23 cellular contexts compared by ENCODE assay signal in genomic region chr1:147609358-147609757, GRCh38.
"Had no signal": no experiment of that assay in that cellular context is flagged by ENCODE, and none has a peak within 500 bp of the region (broad histone marks: within the 10 kb centered on the region; RNA-seq: fewer than 3 reads in every experiment).

No MANE protein-coding gene starts in this region.

- H3K9me3 ChIP-seq: SK-N-SH had no signal

- ATAC-seq: HepG2, Panc1, PC-3 had no signal

- FAIRE-seq: HepG2 had no signal

- DNase-seq: IMR-90; Kasumi-1; NCI-H1092; NCI-H1105 treated with DMSO at 0.1 percent for 48 hours; NCI-H1417 treated with DMSO at 0.1 percent for 48 hours; NCI-H146; NCI-H1694 treated with DMSO at 0.1 percent for 48 hours; NCI-H1930; NCI-H2081; NCI-H2107; NCI-H2227 treated with DMSO at 0.1 percent for 48 hours; NCI-H524 treated with DMSO at 0.1 percent for 48 hours; NCI-H69; NCI-H774; NK-92 treated with Interleukin-12 subunit alpha and Interleukin-12 subunit beta, amount 100 ng/mL, for 24 hours; PC-3; SHP77; SK-N-SH; SW 1271 had no signal

- H3K9ac ChIP-seq: KMS-11, SK-N-SH had no signal

- H3K27ac ChIP-seq: KMS-11, RWPE1 had no signal

- H3K4me2 ChIP-seq: KMS-11, SK-N-SH had no signal
